26 cellular contexts compared by ENCODE assay signal in the genomic region with DNA sequence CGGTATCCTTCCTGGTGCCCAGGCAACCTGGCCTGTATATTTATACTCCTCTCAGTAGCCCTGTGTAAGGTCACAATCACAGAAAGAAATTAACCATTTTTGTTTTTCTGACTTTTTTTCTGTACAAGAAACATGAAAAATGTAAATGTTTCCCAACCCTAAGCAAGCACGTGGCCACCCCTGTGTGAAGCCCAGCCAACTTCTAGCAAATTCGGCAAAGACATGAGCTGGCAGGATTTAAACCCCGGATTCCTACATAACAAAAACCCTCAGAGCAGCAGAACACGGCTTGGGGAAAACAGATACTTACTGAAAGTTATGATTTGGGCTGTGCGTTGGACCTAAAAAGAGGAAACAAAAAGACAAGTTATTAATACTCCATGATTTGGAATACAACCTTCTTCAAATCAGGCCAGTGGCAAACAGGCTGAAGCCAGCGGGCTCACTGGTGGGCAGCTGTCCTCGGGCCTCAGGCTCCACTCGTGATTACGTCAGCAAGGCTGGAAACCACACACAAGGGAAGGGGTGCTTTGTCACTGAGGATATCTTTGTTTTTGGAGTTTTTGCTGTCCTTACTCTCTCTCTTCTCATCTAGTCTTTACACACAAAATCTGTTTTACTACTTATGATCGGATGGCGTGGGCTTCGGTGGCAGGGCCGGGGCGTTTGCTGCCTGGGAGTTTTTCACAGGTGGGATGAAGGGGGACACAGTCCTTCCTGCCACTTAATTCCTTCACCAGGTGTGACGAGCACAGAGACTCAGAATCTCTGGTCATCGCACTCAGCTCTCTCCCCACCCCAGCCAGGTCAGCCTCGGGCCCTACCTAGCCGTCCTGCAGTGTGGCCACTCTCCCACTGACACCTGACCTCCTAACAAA.
DNase-seq lines count a peak whose midpoint lies in the region; ATAC-seq and TF ChIP-seq lines count a peak whose summit lies in the region.
"Had no signal": no experiment of that assay in that cellular context is flagged by ENCODE, and none has a peak within 500 bp of the region (broad histone marks: within the 10 kb centered on the region; RNA-seq: fewer than 3 reads in every experiment).

No MANE protein-coding gene starts in this region.

- CTCF ChIA-PET in activated CD8-positive, alpha-beta T cell treated with anti-CD3 and anti-CD28 coated beads for 36 hours (lab: Charles Lee): no interaction called here

- intact Hi-C loops in activated CD8-positive, alpha-beta T cell treated with anti-CD3 and anti-CD28 coated beads for 36 hours (cut with micrococcal nuclease): no loop called here

- H3K36me3 ChIP-seq in GM23248 (ENCODE audit: low read depth) (no peaks in the 10 kb centered on the region), adipocyte (ENCODE audit: control insufficient read depth, insufficient read depth, low read length, severe bottlenecking) (no peaks in the 10 kb centered on the region), smooth muscle cell (ENCODE audit: low read depth) (no peaks in the 10 kb centered on the region)

- H3K4me1 ChIP-seq in GM23248 (ENCODE audit: insufficient read depth) (peaks cover 29% of the 10 kb centered on the region), adipocyte (ENCODE audit: control insufficient read depth, insufficient read depth, low read length) (peaks cover 15% of the 10 kb centered on the region), smooth muscle cell (ENCODE audit: low read depth) (peaks cover 4% of the 10 kb centered on the region)

- H3K27ac ChIP-seq in GM23248 (0 out of 2 replicates have a peak overlapping the region, but pooled peaks have one; percentile 11), smooth muscle cell (ENCODE audit: low read depth) (no peak overlapping the region)
- H3K27ac ChIP-seq: HL-60 had no signal

- H3K36me3 Mint-ChIP-seq in nephron progenitor cell (ENCODE audit: low read depth): peaks cover 67% of the 10 kb centered on the region
- no peaks in the 10 kb centered on the region for H3K36me3 Mint-ChIP-seq in activated CD8-positive, alpha-beta T cell treated with anti-CD3 and anti-CD28 coated beads for 36 hours (ENCODE audit: low read depth)
- H3K36me3 Mint-ChIP-seq: CD14-positive monocyte had no signal

- no peaks in the 10 kb centered on the region for H3K9me3 ChIP-seq in GM23248 (ENCODE audit: low read depth)
- no peaks in the 10 kb centered on the region for H3K9me3 ChIP-seq in adipocyte (ENCODE audit: control insufficient read depth, low read length)
- H3K9me3 ChIP-seq in smooth muscle cell (replicated peaks; ENCODE audit: low read depth): no peaks in the 10 kb centered on the region

- H3K79me2 ChIP-seq in GM23248 (ENCODE audit: insufficient read depth) (no peaks in the 10 kb centered on the region), smooth muscle cell (ENCODE audit: low read depth) (no peaks in the 10 kb centered on the region)

- H3K27me3 ChIP-seq in GM23248 (replicated peaks; ENCODE audit: insufficient read depth) (no peaks in the 10 kb centered on the region), adipocyte (replicated peaks; ENCODE audit: control insufficient read depth, insufficient read depth, low read length) (no peaks in the 10 kb centered on the region), smooth muscle cell (ENCODE audit: low read depth) (no peaks in the 10 kb centered on the region)

- TF ChIP-seq CTCF in nephron progenitor cell (IDR thresholded peaks at IDR 0.05) (no peak), smooth muscle cell (IDR thresholded peaks at IDR 0.05; ENCODE audit: borderline replicate concordance, insufficient read depth, poor library complexity, severe bottlenecking) (no peak)
- no peak for TF ChIP-seq CTCF in activated CD8-positive, alpha-beta T cell treated with anti-CD3 and anti-CD28 coated beads for 36 hours (IDR thresholded peaks at IDR 0.05)

- no peaks in the 10 kb centered on the region for H3K9me3 Mint-ChIP-seq in nephron progenitor cell
- no peaks in the 10 kb centered on the region for H3K9me3 Mint-ChIP-seq in activated CD8-positive, alpha-beta T cell treated with anti-CD3 and anti-CD28 coated beads for 36 hours

- no peaks in the 10 kb centered on the region for H3K9me2 ChIP-seq in GM23248 (ENCODE audit: insufficient read depth)

- ATAC-seq in activated CD8-positive, alpha-beta T cell treated with anti-CD3 and anti-CD28 coated beads for 36 hours: no peak
- ATAC-seq: Panc1, SK-N-SH treated with all-trans-retinoic acid at 6 μM for 48 hours had no signal

- H3K4me3 ChIP-seq in GM23248: no peak overlapping the region
- H3K4me3 ChIP-seq in adipocyte (ENCODE audit: low read length): no peak overlapping the region
- H3K4me3 ChIP-seq in smooth muscle cell: no peak overlapping the region

- no peak overlapping the region for H3K4me3 Mint-ChIP-seq in nephron progenitor cell
- no peak overlapping the region for H3K4me3 Mint-ChIP-seq in activated CD8-positive, alpha-beta T cell treated with anti-CD3 and anti-CD28 coated beads for 36 hours
- H3K4me3 Mint-ChIP-seq: B cell, CD14-positive monocyte had no signal

- peaks cover 14% of the 10 kb centered on the region for H3K4me1 Mint-ChIP-seq in nephron progenitor cell
- H3K4me1 Mint-ChIP-seq in activated CD8-positive, alpha-beta T cell treated with anti-CD3 and anti-CD28 coated beads for 36 hours (ENCODE audit: low read depth): no peaks in the 10 kb centered on the region
- H3K4me1 Mint-ChIP-seq: B cell, CD14-positive monocyte had no signal

- H3K9ac ChIP-seq in GM23248 (peak overlapping the region; percentile 15; the same call in 1 of the 2 replicates), adipocyte (ENCODE audit: low read length) (no peak overlapping the region), smooth muscle cell (ENCODE audit: low read depth) (no peak overlapping the region)

- POLR2A ChIA-PET in activated CD8-positive, alpha-beta T cell treated with anti-CD3 and anti-CD28 coated beads for 36 hours (lab: Charles Lee): no interaction called here

- peak overlapping the region; percentile 62 for H3K27ac Mint-ChIP-seq in nephron progenitor cell
- no peak overlapping the region for H3K27ac Mint-ChIP-seq in activated CD8-positive, alpha-beta T cell treated with anti-CD3 and anti-CD28 coated beads for 36 hours
- H3K27ac Mint-ChIP-seq: B cell, CD14-positive monocyte had no signal

- H3K4me2 ChIP-seq in GM23248 (ENCODE audit: unreplicated experiment) (no peak overlapping the region), smooth muscle cell (no peak overlapping the region)

- in situ Hi-C loops in GM23248 (cut with MboI): no loop called here

- H2AFZ ChIP-seq in GM23248 (peak overlapping the region; percentile 63), smooth muscle cell (ENCODE audit: low read depth) (no peak overlapping the region)

- H3K27me3 Mint-ChIP-seq in nephron progenitor cell (ENCODE audit: low read depth, poor library complexity): peaks cover 2% of the 10 kb centered on the region
- H3K27me3 Mint-ChIP-seq in activated CD8-positive, alpha-beta T cell treated with anti-CD3 and anti-CD28 coated beads for 36 hours: peaks cover 3% of the 10 kb centered on the region

- 56% methylated on average over 19 of the region's 19 CpGs for WGBS in GM23248 (ENCODE audit: low coverage in 1 of 2, low lambda C conversion rate in 2 of 2, missing lambda C conversion rate in 2 of 2), 2 experiments
- WGBS in smooth muscle cell (ENCODE audit: low lambda C conversion rate): 85% methylated on average over 19 of the region's 19 CpGs

- peaks cover 8% of the 10 kb centered on the region; the same call in 1 of the 2 replicates for H3F3A ChIP-seq in GM23248 (ENCODE audit: insufficient read depth)
- H3F3A ChIP-seq in smooth muscle cell (ENCODE audit: low read depth): no peaks in the 10 kb centered on the region

- H4K20me1 ChIP-seq in GM23248 (ENCODE audit: insufficient read depth) (no peaks in the 10 kb centered on the region), smooth muscle cell (ENCODE audit: low read depth) (no peaks in the 10 kb centered on the region)

- DNase-seq in GM23248 (peak; percentile 66), adipocyte (ENCODE audit: low read depth) (peak; percentile 17), fibroblast of gingiva (ENCODE audit: low read depth) (peak; percentile 51), nephron progenitor cell (no peak), NCI-H1694 treated with DMSO at 0.1 percent for 48 hours (lab: John Stamatoyannopoulos, UW) (no peak), smooth muscle cell (lab: John Stamatoyannopoulos, UW; ENCODE audit: unreplicated experiment) (no peak), NCI-H146 (lab: John Stamatoyannopoulos, UW) (no peak)
- DNase-seq in activated CD8-positive, alpha-beta T cell treated with anti-CD3 and anti-CD28 coated beads for 36 hours: no peak
- DNase-seq: DMS53; GDM1; HCEC 1CT; KBM-7; MM.1S; NCI-H1048; NCI-H1417 treated with DMSO at 0.1 percent for 48 hours; NCI-H2029 treated with DMSO at 0.1 percent for 48 hours; NCI-H2171; NCI-H345; NCI-H524; NCI-H774; NK-92 treated with Interleukin-12 subunit alpha and Interleukin-12 subunit beta, amount 100 ng/mL, for 24 hours had no signal

Comparison
In these comparisons a context has a peak if more than half of its experiments do, and no peak if none do; other contexts are left out.
1. DNase-seq: peak in GM23248 (single experiment), adipocyte (single experiment) and fibroblast of gingiva (single experiment); none in nephron progenitor cell (single experiment), NCI-H1694 treated with DMSO at 0.1 percent for 48 hours (single experiment), activated CD8-positive, alpha-beta T cell treated with anti-CD3 and anti-CD28 coated beads for 36 hours (single experiment), smooth muscle cell (single experiment) and NCI-H146 (single experiment).